8 cellular contexts compared by ENCODE assay signal in genomic region chr19:39245166-39245565, GRCh38. TPM values are rescaled to one million over a fixed set of nuclear protein-coding genes. Genes with fewer than 3 reads are reported as not detected.
DNase-seq lines count a peak whose midpoint lies in the region; ATAC-seq, FAIRE-seq and TF ChIP-seq lines count a peak whose summit lies in the region.
"Not testable (repeated sequence)": the region's sequence is repeated elsewhere in the genome, so short reads cannot be mapped to it uniquely, and the experiment has no call there.
"Had no signal": no experiment of that assay in that cellular context is flagged by ENCODE, and none has a peak within 500 bp of the region (broad histone marks: within the 10 kb centered on the region; RNA-seq: fewer than 3 reads in every experiment).

No MANE protein-coding gene starts in this region.

- RAD21 ChIA-PET in GM12878 (lab: Charles Lee; ENCODE audit: unreplicated experiment): not testable (repeated sequence)

- TF ChIP-seq RAD21 in GM12878 (IDR thresholded peaks at IDR 0.05; ENCODE audit: insufficient read depth, low read depth, low read length): not testable (repeated sequence)

- dilution Hi-C loops in keratinocyte (cut with MboI; ENCODE audit: extremely low pct_ligation_motif_present, low sequenced_read_pairs): not testable (repeated sequence)

- not testable (repeated sequence) for H3K9me3 ChIP-seq in DND-41 (ENCODE audit: insufficient read depth, low read length, severe bottlenecking); GM12878 (replicated peaks; ENCODE audit: control insufficient read depth, insufficient read depth, low read length); keratinocyte (ENCODE audit: control insufficient read depth, low read depth, low read length); pancreas

- not testable (repeated sequence) for H3K36me3 ChIP-seq in DND-41 (ENCODE audit: insufficient read depth, low read length); GM12878 (ENCODE audit: control insufficient read depth in 2 of 2, insufficient read depth in 2 of 2, low read length in 1 of 2); keratinocyte (ENCODE audit: control insufficient read depth in 2 of 2, extremely low read depth in 1 of 2, insufficient read depth in 2 of 2, low read length in 2 of 2); pancreas

- not testable (repeated sequence) for DNase-seq in DND-41; GM12878 (ENCODE audit: low read depth, low spot score); keratinocyte (ENCODE audit: low read depth, low spot score); pancreas
- DNase-seq in NCI-H2171 (lab: John Stamatoyannopoulos, UW): peak; percentile 51

- WGBS in GM12878 (ENCODE audit: insufficient coverage, insufficient replicate concordance, low lambda C conversion rate, missing lambda C conversion rate): no CpG with 5 or more reads among the region's 1 CpG
- WGBS in pancreas, 2 donors: no CpG with 5 or more reads among the region's 1 CpG

- CTCF ChIA-PET in GM12878 (lab: Yijun Ruan, JAX): not testable (repeated sequence)

- not testable (repeated sequence) for TF ChIP-seq CTCF in DND-41 (IDR thresholded peaks at IDR 0.05; ENCODE audit: borderline replicate concordance, extremely low read depth, low read length, poor library complexity, severe bottlenecking); GM12878 (IDR thresholded peaks at IDR 0.05 in 2 of 3, conservative IDR thresholded peaks at IDR 0.05 in 1 of 3; ENCODE audit: control insufficient read depth in 2 of 3, extremely low read depth in 1 of 3, insufficient read depth in 1 of 3, low read depth in 3 of 3, low read length in 3 of 3); keratinocyte (optimal IDR thresholded peaks at IDR 0.05 in 1 of 3, IDR thresholded peaks at IDR 0.05 in 1 of 3, conservative IDR thresholded peaks at IDR 0.05 in 1 of 3; ENCODE audit: extremely low read depth in 1 of 3, insufficient read depth in 2 of 3, low read length in 3 of 3); pancreas (IDR thresholded peaks at IDR 0.05)

- not testable (repeated sequence) for H3K9ac ChIP-seq in DND-41 (ENCODE audit: low read depth, low read length); GM12878 (ENCODE audit: control insufficient read depth, insufficient read depth, low read length); keratinocyte (ENCODE audit: control insufficient read depth, extremely low read depth, insufficient read depth, low read length)

- not testable (repeated sequence) for H3K4me2 ChIP-seq in DND-41 (ENCODE audit: insufficient read depth, low read length); GM12878 (ENCODE audit: control insufficient read depth, insufficient read depth); keratinocyte (ENCODE audit: control insufficient read depth, extremely low read depth, insufficient read depth, low read depth, low read length)

- POLR2A ChIA-PET in GM12878 (lab: Charles Lee): not testable (repeated sequence)

- H3K4me3 ChIP-seq in DND-41 (ENCODE audit: low read depth in 1 of 2, low read length in 2 of 2); GM12878; keratinocyte (ENCODE audit: control insufficient read depth in 2 of 3, extremely low read depth in 1 of 3, insufficient read depth in 2 of 3, low read depth in 1 of 3, low read length in 3 of 3); pancreas: not testable (repeated sequence)

- TF ChIP-seq EP300 in GM12878 (IDR thresholded peaks at IDR 0.05; ENCODE audit: borderline replicate concordance in 1 of 2, control insufficient read depth in 1 of 2, low read depth in 2 of 2, low read length in 2 of 2): not testable (repeated sequence)

- not testable (repeated sequence) for BruUV-seq in GM12878 (replicated peaks; lab: Mats Ljungman, UMichigan)

- not testable (repeated sequence) for H3K27me3 ChIP-seq in DND-41 (ENCODE audit: insufficient read depth, low read length, poor library complexity); GM12878 (replicated peaks in 1 of 2; ENCODE audit: control insufficient read depth in 2 of 2, insufficient read depth in 2 of 2, low read length in 1 of 2); pancreas
- peaks cover 24% of the 10 kb centered on the region for H3K27me3 ChIP-seq in keratinocyte (ENCODE audit: control insufficient read depth, extremely low read depth, insufficient read depth, low read length)

- ATAC-seq in DND-41 (ENCODE audit: insufficient read depth, low read depth) (peak; percentile 59; the same call in 1 of the 3 replicates), GM12878 (peak; percentile 92), pancreas (peak; percentile 72 to 84 (median 76))
- ATAC-seq in activated CD4-positive, CD25-positive, alpha-beta regulatory T cell treated with anti-CD3 and anti-CD28 coated beads, Interleukin-2, amount 50 U/mL, for 24 hours: peak; percentile 47 to 50

- FAIRE-seq in GM12878 (lab: Jason Lieb, UNC) (peak; percentile 80), keratinocyte (lab: Jason Lieb, UNC) (peak; percentile 69)
- FAIRE-seq in pancreas (lab: Jason Lieb, UNC): not testable (repeated sequence)

- H4K20me1 ChIP-seq in DND-41 (ENCODE audit: insufficient read depth, low read length); GM12878 (ENCODE audit: control insufficient read depth, insufficient read depth); keratinocyte (ENCODE audit: control insufficient read depth, extremely low read depth, insufficient read depth, low read length): not testable (repeated sequence)

- H3K9me1 ChIP-seq in keratinocyte (ENCODE audit: control insufficient read depth, extremely low read depth, insufficient read depth, low read length): not testable (repeated sequence)

- in situ Hi-C loops in GM12878 (cut with MboI): not testable (repeated sequence)

- TF ChIP-seq POLR2A in GM12878 (IDR thresholded peaks at IDR 0.05; ENCODE audit: low read depth, low read length): not testable (repeated sequence)

- SMC1A ChIA-PET in GM12878 (lab: Charles Lee; ENCODE audit: uncharacterized antibody, unreplicated experiment): not testable (repeated sequence)

- not testable (repeated sequence) for H3K4me1 ChIP-seq in DND-41 (ENCODE audit: insufficient read depth, low read length); GM12878 (ENCODE audit: control insufficient read depth, insufficient read depth, low read length); keratinocyte (ENCODE audit: control insufficient read depth, extremely low read depth, insufficient read depth, low read length); pancreas

- H2AFZ ChIP-seq in DND-41 (ENCODE audit: low read depth, low read length); GM12878 (ENCODE audit: control insufficient read depth, low read depth, low read length); keratinocyte (ENCODE audit: control insufficient read depth, low read length): not testable (repeated sequence)

- intact Hi-C loops in GM12878 (cut with micrococcal nuclease; ENCODE audit: unreplicated experiment); pancreas (cut with DNase I): not testable (repeated sequence)

- not testable (repeated sequence) for H3K79me2 ChIP-seq in DND-41 (ENCODE audit: insufficient read depth, low read length); GM12878 (ENCODE audit: control insufficient read depth, insufficient read depth, low read length); keratinocyte (ENCODE audit: control insufficient read depth, insufficient read depth, low read length)

- H3K27ac ChIP-seq in DND-41 (ENCODE audit: low read length); GM12878 (ENCODE audit: control insufficient read depth, insufficient read depth); keratinocyte (ENCODE audit: control insufficient read depth, insufficient read depth, low read length); pancreas: not testable (repeated sequence)

RNA-seq across cellular contexts. Expression of gene IFNL3, which starts 0.4 kb away (rescaled TPM):
- not detected in 2 replicates for total RNA-seq in GM12878 (2013; cell fraction: nucleolus; rRNA removed)
- total RNA-seq in GM12878 (2014; rRNA removed) (not detected in 2 replicates), GM12878 (2014; rRNA removed; fragmentation: Illumina TruSeq; extraction: Trizol) (not detected in 2 replicates), GM12878 (2021) (not detected in 2 replicates), pancreas (not detected)
- not detected for polyA plus RNA-seq in GM12878 (2011; ENCODE audit: low read depth)
- polyA plus RNA-seq in GM12878 (2011; rRNA removed) (not detected in 2 replicates), GM12878 (2014; fragmentation: Illumina TruSeq; extraction: Trizol) (not detected in 2 replicates), GM12878 (2014; fragmentation: Nextera tagmentation; extraction: Ambion mirVana) (not detected), GM12878 (2014; rRNA removed) (not detected in 2 replicates), GM12878 (2016; fragmentation: Nextera tagmentation; extraction: Ambion mirVana) (not detected), keratinocyte (not detected in 3 replicates), pancreas (not detected)
- not detected in 2 replicates for polyA plus RNA-seq in GM12878 (2011; cell fraction: cytosol; rRNA removed)
- polyA plus RNA-seq in GM12878 (2011; cell fraction: nucleus; rRNA removed): not detected in 2 replicates
- not detected in 2 replicates for polyA plus RNA-seq in GM12878 (2012)
- not detected in 2 replicates for polyA minus RNA-seq in GM12878 (2011; rRNA and poly(A)+ RNA removed)
- not detected in 2 replicates for polyA minus RNA-seq in GM12878 (2011; cell fraction: cytosol; rRNA and poly(A)+ RNA removed)
- not detected in 2 replicates for polyA minus RNA-seq in GM12878 (2011; cell fraction: nucleus; rRNA and poly(A)+ RNA removed)
- not detected for polyA plus RNA-seq in keratinocyte (2011; ENCODE audit: low read depth)
- not detected in 2 replicates for polyA plus RNA-seq in keratinocyte (2011; cell fraction: cytosol; rRNA removed)
- polyA plus RNA-seq in keratinocyte (2011; cell fraction: nucleus; rRNA removed): not detected in 2 replicates
- not detected in 2 replicates for polyA plus RNA-seq in keratinocyte (2012; ENCODE audit: low replicate concordance)
- not detected in 3 replicates for polyA minus RNA-seq in keratinocyte
- not detected for polyA minus RNA-seq in keratinocyte (2011; cell fraction: cytosol; rRNA and poly(A)+ RNA removed)
- not detected in 2 replicates for polyA minus RNA-seq in keratinocyte (2011; cell fraction: nucleus; rRNA and poly(A)+ RNA removed)
- total RNA-seq: A172, Right ventricle myocardium superior had no signal

RNA-seq across cellular contexts. Expression of gene IFNL4, which starts 3.5 kb away (rescaled TPM):
- not detected in 2 replicates for total RNA-seq in GM12878 (2013; cell fraction: nucleolus; rRNA removed)
- not detected in 2 replicates for total RNA-seq in GM12878 (2014; rRNA removed)
- total RNA-seq in GM12878 (2014; rRNA removed; fragmentation: Illumina TruSeq; extraction: Trizol): not detected in 2 replicates
- total RNA-seq in GM12878 (2021): not detected in 2 replicates
- polyA plus RNA-seq in GM12878 (2011; ENCODE audit: low read depth): not detected
- not detected in 2 replicates for polyA plus RNA-seq in GM12878 (2011; rRNA removed)
- not detected in 2 replicates for polyA plus RNA-seq in GM12878 (2011; cell fraction: cytosol; rRNA removed)
- polyA plus RNA-seq in GM12878 (2011; cell fraction: nucleus; rRNA removed): not detected in 2 replicates
- not detected in 2 replicates for polyA plus RNA-seq in GM12878 (2012)
- polyA plus RNA-seq in GM12878 (2014; fragmentation: Illumina TruSeq; extraction: Trizol): not detected in 2 replicates
- not detected for polyA plus RNA-seq in GM12878 (2014; fragmentation: Nextera tagmentation; extraction: Ambion mirVana)
- polyA plus RNA-seq in GM12878 (2014; rRNA removed): not detected in 2 replicates
- polyA plus RNA-seq in GM12878 (2016; fragmentation: Nextera tagmentation; extraction: Ambion mirVana): not detected
- polyA minus RNA-seq in GM12878 (2011; rRNA and poly(A)+ RNA removed): not detected in 2 replicates
- not detected in 2 replicates for polyA minus RNA-seq in GM12878 (2011; cell fraction: cytosol; rRNA and poly(A)+ RNA removed)
- polyA minus RNA-seq in GM12878 (2011; cell fraction: nucleus; rRNA and poly(A)+ RNA removed): not detected in 2 replicates
- not detected in 3 replicates for polyA plus RNA-seq in keratinocyte
- not detected for polyA plus RNA-seq in keratinocyte (2011; ENCODE audit: low read depth)
- not detected in 2 replicates for polyA plus RNA-seq in keratinocyte (2011; cell fraction: cytosol; rRNA removed)
- polyA plus RNA-seq in keratinocyte (2011; cell fraction: nucleus; rRNA removed): not detected in 2 replicates
- polyA plus RNA-seq in keratinocyte (2012; ENCODE audit: low replicate concordance): 0.18 TPM in 1 of 2 replicates, not detected in the other
- polyA minus RNA-seq in keratinocyte: not detected in 3 replicates
- not detected for polyA minus RNA-seq in keratinocyte (2011; cell fraction: cytosol; rRNA and poly(A)+ RNA removed)
- polyA minus RNA-seq in keratinocyte (2011; cell fraction: nucleus; rRNA and poly(A)+ RNA removed): not detected in 2 replicates
- total RNA-seq in pancreas: not detected
- polyA plus RNA-seq in pancreas: under 1 TPM in 1 of 2 donors, not detected in 1; 0.09 TPM
- total RNA-seq: A172, Right ventricle myocardium superior had no signal

RNA-seq across cellular contexts. Expression of gene IFNL2, which starts 23.0 kb away (rescaled TPM):
- not detected in 2 replicates for total RNA-seq in GM12878 (2013; cell fraction: nucleolus; rRNA removed)
- total RNA-seq in GM12878 (2014; rRNA removed): not detected in 2 replicates
- total RNA-seq in GM12878 (2014; rRNA removed; fragmentation: Illumina TruSeq; extraction: Trizol): not detected in 2 replicates
- total RNA-seq in GM12878 (2021): not detected in 2 replicates
- polyA plus RNA-seq in GM12878 (2011; ENCODE audit: low read depth): not detected
- not detected in 2 replicates for polyA plus RNA-seq in GM12878 (2011; rRNA removed)
- polyA plus RNA-seq in GM12878 (2011; cell fraction: cytosol; rRNA removed): not detected in 2 replicates
- not detected in 2 replicates for polyA plus RNA-seq in GM12878 (2011; cell fraction: nucleus; rRNA removed)
- not detected in 2 replicates for polyA plus RNA-seq in GM12878 (2012)
- polyA plus RNA-seq in GM12878 (2014; fragmentation: Illumina TruSeq; extraction: Trizol): not detected in 2 replicates
- not detected for polyA plus RNA-seq in GM12878 (2014; fragmentation: Nextera tagmentation; extraction: Ambion mirVana)
- 0.24 TPM in 1 of 2 replicates, not detected in the other for polyA plus RNA-seq in GM12878 (2014; rRNA removed)
- not detected for polyA plus RNA-seq in GM12878 (2016; fragmentation: Nextera tagmentation; extraction: Ambion mirVana)
- polyA minus RNA-seq in GM12878 (2011; rRNA and poly(A)+ RNA removed): not detected in 2 replicates
- not detected in 2 replicates for polyA minus RNA-seq in GM12878 (2011; cell fraction: cytosol; rRNA and poly(A)+ RNA removed)
- not detected in 2 replicates for polyA minus RNA-seq in GM12878 (2011; cell fraction: nucleus; rRNA and poly(A)+ RNA removed)
- polyA plus RNA-seq in keratinocyte: not detected in 3 replicates
- not detected for polyA plus RNA-seq in keratinocyte (2011; ENCODE audit: low read depth)
- not detected in 2 replicates for polyA plus RNA-seq in keratinocyte (2011; cell fraction: cytosol; rRNA removed)
- not detected in 2 replicates for polyA plus RNA-seq in keratinocyte (2011; cell fraction: nucleus; rRNA removed)
- polyA plus RNA-seq in keratinocyte (2012; ENCODE audit: low replicate concordance): not detected in 2 replicates
- polyA minus RNA-seq in keratinocyte: not detected in 3 replicates
- not detected for polyA minus RNA-seq in keratinocyte (2011; cell fraction: cytosol; rRNA and poly(A)+ RNA removed)
- polyA minus RNA-seq in keratinocyte (2011; cell fraction: nucleus; rRNA and poly(A)+ RNA removed): not detected in 2 replicates
- total RNA-seq in pancreas: not detected
- not detected for polyA plus RNA-seq in pancreas
- total RNA-seq: A172, Right ventricle myocardium superior had no signal

RNA-seq across cellular contexts. Expression of gene SYCN, which starts 41.1 kb away (rescaled TPM):
- total RNA-seq in GM12878 (2013; cell fraction: nucleolus; rRNA removed): not detected in 2 replicates
- not detected in 2 replicates for total RNA-seq in GM12878 (2014; rRNA removed)
- not detected in 2 replicates for total RNA-seq in GM12878 (2014; rRNA removed; fragmentation: Illumina TruSeq; extraction: Trizol)
- 0.37 and 0.54 TPM in 2 replicates for total RNA-seq in GM12878 (2021)
- polyA plus RNA-seq in GM12878 (2011; ENCODE audit: low read depth): not detected
- polyA plus RNA-seq in GM12878 (2011; rRNA removed): not detected in 2 replicates
- not detected in 2 replicates for polyA plus RNA-seq in GM12878 (2011; cell fraction: cytosol; rRNA removed)
- not detected in 2 replicates for polyA plus RNA-seq in GM12878 (2011; cell fraction: nucleus; rRNA removed)
- not detected in 2 replicates for polyA plus RNA-seq in GM12878 (2012)
- not detected in 2 replicates for polyA plus RNA-seq in GM12878 (2014; fragmentation: Illumina TruSeq; extraction: Trizol)
- not detected for polyA plus RNA-seq in GM12878 (2014; fragmentation: Nextera tagmentation; extraction: Ambion mirVana)
- not detected in 2 replicates for polyA plus RNA-seq in GM12878 (2014; rRNA removed)
- not detected for polyA plus RNA-seq in GM12878 (2016; fragmentation: Nextera tagmentation; extraction: Ambion mirVana)
- polyA minus RNA-seq in GM12878 (2011; rRNA and poly(A)+ RNA removed): not detected in 2 replicates
- polyA minus RNA-seq in GM12878 (2011; cell fraction: cytosol; rRNA and poly(A)+ RNA removed): not detected in 2 replicates
- polyA minus RNA-seq in GM12878 (2011; cell fraction: nucleus; rRNA and poly(A)+ RNA removed): not detected in 2 replicates
- not detected in 3 replicates for polyA plus RNA-seq in keratinocyte
- not detected for polyA plus RNA-seq in keratinocyte (2011; ENCODE audit: low read depth)
- not detected in 2 replicates for polyA plus RNA-seq in keratinocyte (2011; cell fraction: cytosol; rRNA removed)
- not detected in 2 replicates for polyA plus RNA-seq in keratinocyte (2011; cell fraction: nucleus; rRNA removed)
- polyA plus RNA-seq in keratinocyte (2012; ENCODE audit: low replicate concordance): 0.61 TPM in 1 of 2 replicates, not detected in the other
- not detected in 3 replicates for polyA minus RNA-seq in keratinocyte
- polyA minus RNA-seq in keratinocyte (2011; cell fraction: cytosol; rRNA and poly(A)+ RNA removed): not detected
- not detected in 2 replicates for polyA minus RNA-seq in keratinocyte (2011; cell fraction: nucleus; rRNA and poly(A)+ RNA removed)
- total RNA-seq in pancreas: 1,000 to 10,000 TPM; 1,282 to 3,883 (median 2,778) TPM
- polyA plus RNA-seq in pancreas: 1,000 to 10,000 TPM; 1,825 to 2,558 TPM
- total RNA-seq: A172, Right ventricle myocardium superior had no signal

RNA-seq across cellular contexts. Expression of gene NCCRP1, which starts 48.4 kb away (rescaled TPM):
- not detected in 2 replicates for total RNA-seq in GM12878 (2013; cell fraction: nucleolus; rRNA removed)
- total RNA-seq in GM12878 (2014; rRNA removed) (not detected in 2 replicates), GM12878 (2014; rRNA removed; fragmentation: Illumina TruSeq; extraction: Trizol) (not detected in 2 replicates), GM12878 (2021) (not detected in 2 replicates), pancreas (1 to 10 TPM; 1.6 to 8.5 (median 4.1) TPM)
- not detected for polyA plus RNA-seq in GM12878 (2011; ENCODE audit: low read depth)
- polyA plus RNA-seq in GM12878 (2011; rRNA removed) (not detected in 2 replicates), GM12878 (2014; fragmentation: Illumina TruSeq; extraction: Trizol) (not detected in 2 replicates), GM12878 (2014; fragmentation: Nextera tagmentation; extraction: Ambion mirVana) (not detected), GM12878 (2014; rRNA removed) (not detected in 2 replicates), GM12878 (2016; fragmentation: Nextera tagmentation; extraction: Ambion mirVana) (not detected), keratinocyte (2.3 to 6.0 TPM (median 2.8 TPM) in 3 replicates), pancreas (1 to 10 TPM in 1 of 2 donors, under 1 TPM in 1; 0.96 to 1.7 TPM)
- polyA plus RNA-seq in GM12878 (2011; cell fraction: cytosol; rRNA removed): not detected in 2 replicates
- not detected in 2 replicates for polyA plus RNA-seq in GM12878 (2011; cell fraction: nucleus; rRNA removed)
- 0.07 TPM in 1 of 2 replicates, not detected in the other for polyA plus RNA-seq in GM12878 (2012)
- polyA minus RNA-seq in GM12878 (2011; rRNA and poly(A)+ RNA removed): not detected in 2 replicates
- polyA minus RNA-seq in GM12878 (2011; cell fraction: cytosol; rRNA and poly(A)+ RNA removed): not detected in 2 replicates
- polyA minus RNA-seq in GM12878 (2011; cell fraction: nucleus; rRNA and poly(A)+ RNA removed): not detected in 2 replicates
- 45.2 TPM for polyA plus RNA-seq in keratinocyte (2011; ENCODE audit: low read depth)
- polyA plus RNA-seq in keratinocyte (2011; cell fraction: cytosol; rRNA removed): 3.4 and 7.5 TPM in 2 replicates
- polyA plus RNA-seq in keratinocyte (2011; cell fraction: nucleus; rRNA removed): 5.6 and 8.5 TPM in 2 replicates
- 3.4 and 134 TPM in 2 replicates for polyA plus RNA-seq in keratinocyte (2012; ENCODE audit: low replicate concordance)
- polyA minus RNA-seq in keratinocyte: 3.1 to 9.1 TPM (median 3.8 TPM) in 3 replicates
- polyA minus RNA-seq in keratinocyte (2011; cell fraction: cytosol; rRNA and poly(A)+ RNA removed): 4.6 TPM
- polyA minus RNA-seq in keratinocyte (2011; cell fraction: nucleus; rRNA and poly(A)+ RNA removed): 3.6 and 5.6 TPM in 2 replicates
- total RNA-seq: A172, Right ventricle myocardium superior had no signal
